15 cellular contexts compared by ENCODE assay signal in genomic region chr13:24178847-24179845, GRCh38. TPM values are rescaled to one million over a fixed set of nuclear protein-coding genes. Genes with fewer than 3 reads are reported as not detected.
DNase-seq lines count a peak whose midpoint lies in the region; ATAC-seq and TF ChIP-seq lines count a peak whose summit lies in the region.
"Had no signal": no experiment of that assay in that cellular context is flagged by ENCODE, and none has a peak within 500 bp of the region (broad histone marks: within the 10 kb centered on the region; RNA-seq: fewer than 3 reads in every experiment).

No MANE protein-coding gene starts in this region.

- no peak overlapping the region for H2BK120ac ChIP-seq in IMR-90 (ENCODE audit: low read depth, low read length)

- no peak overlapping the region for H3K27ac ChIP-seq in IMR-90 (ENCODE audit: insufficient read depth, low read length)
- peak overlapping the region in 3 of 5 donors; percentile 49 to 78 (median 63) for H3K27ac ChIP-seq in adrenal gland
- H3K27ac ChIP-seq in foreskin keratinocyte = no peak overlapping the region
- no peak overlapping the region for H3K27ac ChIP-seq in upper lobe of right lung
- H3K27ac ChIP-seq: 22Rv1, skin epidermis, thoracic aorta had no signal

- no peak overlapping the region for H2AK9ac ChIP-seq in IMR-90 (replicated peaks; ENCODE audit: low read depth, low read length, poor library complexity)

- no peaks in the 10 kb centered on the region; the same call in 1 of the 2 replicates for H4K20me1 ChIP-seq in IMR-90 (ENCODE audit: insufficient read depth, low read length)

- H3K4me1 ChIP-seq in IMR-90 (ENCODE audit: control insufficient read depth, insufficient read depth, low read length) (peaks cover 17% of the 10 kb centered on the region), adrenal gland (replicated peaks in 1 of 2) (peaks cover 17 to 61% of the 10 kb centered on the region in 2 donors), foreskin keratinocyte (no peaks in the 10 kb centered on the region), upper lobe of right lung (no peaks in the 10 kb centered on the region)

- H3K9me3 ChIP-seq in IMR-90 (ENCODE audit: control insufficient read depth, insufficient read depth, low read length) = no peaks in the 10 kb centered on the region
- H3K9me3 ChIP-seq in adrenal gland (replicated peaks in 1 of 3) = no peaks in the 10 kb centered on the region
- no peaks in the 10 kb centered on the region for H3K9me3 ChIP-seq in upper lobe of right lung
- H3K9me3 ChIP-seq: thoracic aorta had no signal

- POLR2A ChIA-PET in IMR-90 (lab: Charles Lee; ENCODE audit: unreplicated experiment) = no interaction called here

- peak overlapping the region; percentile 75 for H3K4me2 ChIP-seq in IMR-90 (ENCODE audit: low read depth, low read length)

- TF ChIP-seq RAD21 in IMR-90 (IDR thresholded peaks at IDR 0.05; ENCODE audit: low read length) = no peak

- no peak overlapping the region for H3K18ac ChIP-seq in IMR-90 (ENCODE audit: low read depth, low read length)

- peaks cover 11% of the 10 kb centered on the region; the same call in 1 of the 2 replicates for H3K9me1 ChIP-seq in IMR-90 (ENCODE audit: insufficient read depth, low read length)

- H2BK5ac ChIP-seq in IMR-90 (ENCODE audit: low read depth, low read length, poor library complexity, severe bottlenecking) = no peak overlapping the region

- no TSS peak for BruUV-seq in IMR-90 (replicated peaks; lab: Mats Ljungman, UMichigan)

- CTCF ChIA-PET in IMR-90 (lab: Yijun Ruan, JAX) = interaction anchor here (0.8 to 1.3 kb wide), 2 partner anchors 125 to 126 kb away, joined by 3 to 4 read pairs; no protein-coding TSS in a partner anchor

- H3K27me3 ChIP-seq in IMR-90 (ENCODE audit: control insufficient read depth, insufficient read depth, low read length) = no peaks in the 10 kb centered on the region
- no peaks in the 10 kb centered on the region for H3K27me3 ChIP-seq in adrenal gland
- no peaks in the 10 kb centered on the region for H3K27me3 ChIP-seq in foreskin keratinocyte
- H3K27me3 ChIP-seq in upper lobe of right lung = no peaks in the 10 kb centered on the region

- no peak overlapping the region for H2AFZ ChIP-seq in IMR-90 (replicated peaks; ENCODE audit: low read length, poor library complexity)

- no peak overlapping the region for H3K9ac ChIP-seq in IMR-90 (ENCODE audit: low read depth, low read length)

- no peak overlapping the region for H2BK20ac ChIP-seq in IMR-90 (ENCODE audit: low read depth, low read length)

- WGBS in IMR-90 (ENCODE audit: extremely low coverage in 2 of 2, insufficient read length in 1 of 2), 2 experiments = no CpG with 5 or more reads among the region's 3 CpGs
- 75 to 77% (median 76%) methylated on average over 3 of the region's 3 CpGs for WGBS in adrenal gland, 4 donors

- TF ChIP-seq POLR2A in IMR-90 (IDR thresholded peaks at IDR 0.05; ENCODE audit: low read depth, low read length) (no peak), adrenal gland (IDR thresholded peaks at IDR 0.05) (no peak)

- TF ChIP-seq CTCF in IMR-90 (conservative IDR thresholded peaks at IDR 0.05; ENCODE audit: low read depth, low read length) (no peak), adrenal gland (IDR thresholded peaks at IDR 0.05) (no peak), foreskin keratinocyte (conservative IDR thresholded peaks at IDR 0.05) (no peak), upper lobe of right lung (IDR thresholded peaks at IDR 0.05) (no peak)

- H3K56ac ChIP-seq in IMR-90 (ENCODE audit: extremely low read depth, insufficient read depth, low read length) = no peak overlapping the region

- ATAC-seq in IMR-90 (ENCODE audit: low read depth) (no peak), foreskin keratinocyte (peak; percentile 69), upper lobe of right lung (no peak)

- no peak overlapping the region for H4K5ac ChIP-seq in IMR-90 (ENCODE audit: low read depth, low read length)

- H3K14ac ChIP-seq in IMR-90 (replicated peaks; ENCODE audit: low read depth, low read length) = no peak overlapping the region

- no peak overlapping the region for H3K4ac ChIP-seq in IMR-90 (ENCODE audit: low read depth, low read length)

- in situ Hi-C loops in IMR-90 (cut with MboI; ENCODE audit: low sequenced_read_pairs) = no loop called here

- no peak overlapping the region for H2AK5ac ChIP-seq in IMR-90 (ENCODE audit: low read depth, low read length)

- peaks cover 29 to 74% of the 10 kb centered on the region in 2 experiments for H3K79me1 ChIP-seq in IMR-90 (ENCODE audit: low read depth in 1 of 2, low read length in 2 of 2)

- H4K8ac ChIP-seq in IMR-90 (ENCODE audit: low read depth in 2 of 2, low read length in 2 of 2) = no peak overlapping the region

- dilution Hi-C loops in IMR-90 (cut with HindIII; ENCODE audit: low sequenced_read_pairs, unreplicated experiment) = no loop called here

- no peak overlapping the region for H2BK15ac ChIP-seq in IMR-90 (ENCODE audit: low read depth, low read length)

- no peak overlapping the region for H3K4me3 ChIP-seq in IMR-90 (ENCODE audit: insufficient read depth, low read depth, low read length)
- H3K4me3 ChIP-seq in adrenal gland = no peak overlapping the region
- no peak overlapping the region for H3K4me3 ChIP-seq in upper lobe of right lung
- H3K4me3 ChIP-seq: skin epidermis, thoracic aorta had no signal

- H4K91ac ChIP-seq in IMR-90 (ENCODE audit: insufficient read depth, low read depth, low read length) = no peak overlapping the region

- DNase-seq in DMS 273 (lab: John Stamatoyannopoulos, UW; ENCODE audit: unreplicated experiment) (peak; percentile 4), DMS 273 treated with DMSO at 0.1 percent for 48 hours (lab: John Stamatoyannopoulos, UW) (no peak), IMR-90 (peak; percentile 75), adrenal gland (no peak), foreskin keratinocyte (peak in 1 of 2 donors; percentile 56), GDM1 (lab: John Stamatoyannopoulos, UW) (no peak), upper lobe of right lung (no peak), HuH-7 (ENCODE audit: low spot score) (no peak)
- DNase-seq: activated CD8-positive, alpha-beta memory T cell treated with anti-CD3 and anti-CD28 coated beads, Interleukin-2, amount 50 U/mL, for 48 hours; CD8-positive, alpha-beta memory T cell; NCI-H774; SHP77 treated with DMSO at 0.1 percent for 48 hours had no signal

- no peak overlapping the region for H3K23ac ChIP-seq in IMR-90 (ENCODE audit: low read depth, low read length)

- H3K36me3 ChIP-seq in IMR-90 (ENCODE audit: control insufficient read depth, insufficient read depth, low read length) (no peaks in the 10 kb centered on the region), adrenal gland (replicated peaks in 1 of 2) (no peaks in the 10 kb centered on the region), upper lobe of right lung (no peaks in the 10 kb centered on the region)
- H3K36me3 ChIP-seq: thoracic aorta had no signal

- intact Hi-C loops in IMR-90 (cut with micrococcal nuclease) (no loop called here), adrenal gland (cut with DNase I) (no loop called here), upper lobe of right lung (cut with DNase I) (no loop called here)

TF ChIP-seq in IMR-90, 13 proteins besides CTCF, POLR2A, EP300 and RAD21:
- TF ChIP-seq USF2 (IDR thresholded peaks at IDR 0.05; ENCODE audit: low read depth, low read length) = 0 out of 2 replicates have a peak, but pooled peaks have one; percentile 11
- TF ChIP-seq RFX5 (IDR thresholded peaks at IDR 0.05; ENCODE audit: low read depth, low read length) = no peak

RNA-seq across cellular contexts. Expression of gene SPATA13, which starts 18.6 kb away (rescaled TPM):
- 11.4 and 12.5 TPM in 2 replicates for total RNA-seq in IMR-90 (2012; rRNA removed)
- 8.4 and 10.5 TPM in 2 replicates for polyA plus RNA-seq in IMR-90 (2012; rRNA removed)
- 4.7 and 5.1 TPM in 2 replicates for polyA plus RNA-seq in IMR-90 (2012; cell fraction: cytosol; rRNA removed)
- 28.6 and 38.1 TPM in 2 replicates for polyA plus RNA-seq in IMR-90 (2012; cell fraction: nucleus; rRNA removed; ENCODE audit: low replicate concordance)
- 10 to 100 TPM; 20.0 to 85.5 (median 44.6) TPM for total RNA-seq in adrenal gland
- 10 to 100 TPM; 20.7 to 27.5 (median 22.0) TPM for polyA plus RNA-seq in adrenal gland
- 1.4 and 2.2 TPM in 2 replicates for total RNA-seq in foreskin keratinocyte
- 0.27 and 0.28 TPM in 2 replicates for polyA plus RNA-seq in foreskin keratinocyte
- total RNA-seq in upper lobe of right lung = 34.4 TPM

Comparison
In these comparisons a context has a peak if more than half of its experiments do, and no peak if none do; other contexts are left out.
1. DNase-seq: peak in DMS 273 (single experiment) and IMR-90 (single experiment); none in DMS 273 treated with DMSO at 0.1 percent for 48 hours (single experiment), adrenal gland (0 of 7), GDM1 (single experiment), upper lobe of right lung (single experiment) and HuH-7 (single experiment).
2. H3K27ac ChIP-seq: peak in adrenal gland (3 of 5); none in IMR-90 (single experiment), foreskin keratinocyte (single experiment) and upper lobe of right lung (single experiment).